Comparison of ENCODE assay signal across 1 cellular context in the genomic region with DNA sequence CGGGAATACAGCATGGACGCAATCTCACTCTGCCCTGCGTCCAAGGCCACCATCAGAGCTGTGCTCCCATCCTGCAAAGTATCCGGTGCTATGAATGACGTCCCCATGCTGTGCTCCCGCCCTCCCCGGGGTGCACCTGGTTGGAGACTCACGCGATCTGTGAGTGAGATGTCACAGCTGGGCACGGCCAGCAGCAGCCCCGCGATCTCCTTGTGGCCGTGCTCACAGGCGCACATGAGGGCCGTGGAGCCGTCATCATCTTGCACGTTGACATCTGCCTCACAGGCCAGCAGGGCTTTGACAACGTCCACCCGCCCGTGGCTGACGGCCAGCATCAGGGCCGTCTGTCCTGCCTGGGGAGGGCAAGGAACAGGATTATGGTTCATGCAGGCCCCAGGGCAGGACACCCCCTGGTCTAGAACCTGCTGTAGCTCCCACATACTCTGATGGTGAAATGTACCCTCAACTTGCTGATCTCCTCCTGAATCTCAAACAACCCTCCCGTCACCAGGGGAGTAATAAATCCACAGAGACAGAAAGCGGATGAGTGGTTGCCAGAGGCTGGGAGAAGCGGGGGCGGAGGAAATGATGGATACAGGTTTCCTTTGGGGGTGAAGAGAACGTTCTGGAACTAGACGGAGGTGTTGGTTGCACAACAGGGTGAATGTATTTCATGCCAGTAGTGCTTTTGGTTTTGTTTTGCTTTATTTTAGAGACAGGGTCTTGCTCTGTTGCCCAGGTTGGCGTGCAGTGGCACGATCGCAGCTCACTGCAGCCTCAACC.
TF ChIP-seq lines count a peak whose summit lies in the region.

No MANE protein-coding gene starts in this region.

TF ChIP-seq in HepG2, 621 proteins besides CTCF, POLR2A, EP300 and RAD21:
- TF ChIP-seq, protein P1, sequence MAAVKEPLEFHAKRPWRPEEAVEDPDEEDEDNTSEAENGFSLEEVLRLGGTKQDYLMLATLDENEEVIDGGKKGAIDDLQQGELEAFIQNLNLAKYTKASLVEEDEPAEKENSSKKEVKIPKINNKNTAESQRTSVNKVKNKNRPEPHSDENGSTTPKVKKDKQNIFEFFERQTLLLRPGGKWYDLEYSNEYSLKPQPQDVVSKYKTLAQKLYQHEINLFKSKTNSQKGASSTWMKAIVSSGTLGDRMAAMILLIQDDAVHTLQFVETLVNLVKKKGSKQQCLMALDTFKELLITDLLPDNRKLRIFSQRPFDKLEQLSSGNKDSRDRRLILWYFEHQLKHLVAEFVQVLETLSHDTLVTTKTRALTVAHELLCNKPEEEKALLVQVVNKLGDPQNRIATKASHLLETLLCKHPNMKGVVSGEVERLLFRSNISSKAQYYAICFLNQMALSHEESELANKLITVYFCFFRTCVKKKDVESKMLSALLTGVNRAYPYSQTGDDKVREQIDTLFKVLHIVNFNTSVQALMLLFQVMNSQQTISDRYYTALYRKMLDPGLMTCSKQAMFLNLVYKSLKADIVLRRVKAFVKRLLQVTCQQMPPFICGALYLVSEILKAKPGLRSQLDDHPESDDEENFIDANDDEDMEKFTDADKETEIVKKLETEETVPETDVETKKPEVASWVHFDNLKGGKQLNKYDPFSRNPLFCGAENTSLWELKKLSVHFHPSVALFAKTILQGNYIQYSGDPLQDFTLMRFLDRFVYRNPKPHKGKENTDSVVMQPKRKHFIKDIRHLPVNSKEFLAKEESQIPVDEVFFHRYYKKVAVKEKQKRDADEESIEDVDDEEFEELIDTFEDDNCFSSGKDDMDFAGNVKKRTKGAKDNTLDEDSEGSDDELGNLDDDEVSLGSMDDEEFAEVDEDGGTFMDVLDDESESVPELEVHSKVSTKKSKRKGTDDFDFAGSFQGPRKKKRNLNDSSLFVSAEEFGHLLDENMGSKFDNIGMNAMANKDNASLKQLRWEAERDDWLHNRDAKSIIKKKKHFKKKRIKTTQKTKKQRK (IDR thresholded peaks at IDR 0.05; ENCODE audit: low read length): no peak
- TF ChIP-seq, protein P2, sequence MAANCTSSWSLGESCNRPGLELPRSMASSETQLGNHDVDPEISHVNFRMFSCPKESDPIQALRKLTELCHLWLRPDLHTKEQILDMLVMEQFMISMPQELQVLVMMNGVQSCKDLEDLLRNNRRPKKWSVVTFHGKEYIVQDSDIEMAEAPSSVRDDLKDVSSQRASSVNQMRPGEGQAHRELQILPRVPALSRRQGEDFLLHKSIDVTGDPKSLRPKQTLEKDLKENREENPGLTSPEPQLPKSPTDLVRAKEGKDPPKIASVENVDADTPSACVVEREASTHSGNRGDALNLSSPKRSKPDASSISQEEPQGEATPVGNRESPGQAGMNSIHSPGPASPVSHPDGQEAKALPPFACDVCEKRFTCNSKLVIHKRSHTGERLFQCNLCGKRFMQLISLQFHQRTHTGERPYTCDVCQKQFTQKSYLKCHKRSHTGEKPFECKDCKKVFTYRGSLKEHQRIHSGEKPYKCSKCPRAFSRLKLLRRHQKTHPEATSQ (CRISPR knock-in tag; IDR thresholded peaks at IDR 0.05; ENCODE audit: borderline replicate concordance): no peak
- TF ChIP-seq, protein P3, sequence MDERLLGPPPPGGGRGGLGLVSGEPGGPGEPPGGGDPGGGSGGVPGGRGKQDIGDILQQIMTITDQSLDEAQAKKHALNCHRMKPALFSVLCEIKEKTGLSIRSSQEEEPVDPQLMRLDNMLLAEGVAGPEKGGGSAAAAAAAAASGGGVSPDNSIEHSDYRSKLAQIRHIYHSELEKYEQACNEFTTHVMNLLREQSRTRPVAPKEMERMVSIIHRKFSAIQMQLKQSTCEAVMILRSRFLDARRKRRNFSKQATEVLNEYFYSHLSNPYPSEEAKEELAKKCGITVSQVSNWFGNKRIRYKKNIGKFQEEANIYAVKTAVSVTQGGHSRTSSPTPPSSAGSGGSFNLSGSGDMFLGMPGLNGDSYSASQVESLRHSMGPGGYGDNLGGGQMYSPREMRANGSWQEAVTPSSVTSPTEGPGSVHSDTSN (CRISPR knock-in tag; IDR thresholded peaks at IDR 0.05): no peak
- TF ChIP-seq ZNF768 (CRISPR knock-in tag; IDR thresholded peaks at IDR 0.05): peak; percentile 40; the same call in 1 of the 2 replicates
TF ChIP-seq in HepG2: peak in this region for 1.
